In the genomic region with DNA sequence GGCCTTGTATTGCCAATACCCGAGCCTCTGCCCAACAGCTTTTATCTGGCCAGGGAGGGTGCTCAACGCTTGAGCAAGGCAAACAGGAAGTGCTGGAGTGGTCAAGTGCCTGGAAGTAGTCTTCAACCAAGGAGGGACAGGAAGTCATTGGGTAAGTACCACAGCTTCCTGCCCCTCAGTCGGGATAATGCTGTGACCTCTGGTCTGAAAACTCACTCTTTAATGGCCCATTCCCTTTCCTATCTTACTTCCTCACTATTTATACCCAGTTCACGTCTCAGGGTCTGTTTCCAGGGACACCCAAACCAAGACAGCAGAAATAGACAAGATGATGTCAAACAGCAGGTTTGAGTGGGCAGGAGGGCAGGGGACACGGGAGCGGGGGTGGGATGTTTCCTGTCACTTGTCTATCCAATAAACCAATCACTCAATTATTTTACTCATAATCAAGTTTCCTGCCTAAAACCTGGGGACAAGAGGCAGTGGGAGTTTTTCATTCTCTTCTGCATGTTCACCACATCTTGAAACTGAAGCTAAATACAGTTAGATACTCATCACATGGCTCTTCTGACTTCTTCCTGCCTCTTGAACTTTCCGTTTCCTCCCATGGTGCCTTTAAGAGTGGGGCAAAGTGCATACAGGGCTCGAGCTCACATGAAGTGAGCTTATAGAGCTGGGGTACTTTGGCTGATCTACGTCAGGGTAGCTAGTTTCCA, we compare ENCODE assay signal across 8 cellular contexts.
DNase-seq lines count a peak whose midpoint lies in the region; ATAC-seq and TF ChIP-seq lines count a peak whose summit lies in the region.

No MANE protein-coding gene starts in this region.

- H3K4me1 Mint-ChIP-seq in T-helper 17 cell: peaks cover 16% of the 10 kb centered on the region

- no peak overlapping the region for H3K27ac ChIP-seq in fibroblast of lung (ENCODE audit: insufficient read depth, low read length)

- H3K79me2 ChIP-seq in fibroblast of lung (ENCODE audit: control insufficient read depth, insufficient read depth, low read length): no peaks in the 10 kb centered on the region

- H3K36me3 Mint-ChIP-seq in T-helper 17 cell (ENCODE audit: low read depth): no peaks in the 10 kb centered on the region

- H3K27ac Mint-ChIP-seq in T-helper 17 cell: peak overlapping the region; percentile 91

- no peak for DNase-seq in T-helper 17 cell
- DNase-seq in fibroblast of lung (ENCODE audit: low read depth in 2 of 2): no peak
- peak; percentile 67 to 75 for DNase-seq in stimulated activated CD4-positive, alpha-beta T cell treated with anti-CD3 and anti-CD28 coated beads, Interleukin-2, amount 100 ng/mL, for 24 hours
- no peak for DNase-seq in NCI-H187 treated with DMSO at 0.1 percent for 48 hours (lab: John Stamatoyannopoulos, UW)
- DNase-seq in NCI-H1694 treated with DMSO at 0.1 percent for 48 hours (lab: John Stamatoyannopoulos, UW): no peak
- no peak for DNase-seq in DMS79 (lab: John Stamatoyannopoulos, UW)

- H3K9me3 ChIP-seq in T-helper 17 cell (ENCODE audit: control insufficient read depth, low read length, poor library complexity, severe bottlenecking) (no peaks in the 10 kb centered on the region), fibroblast of lung (ENCODE audit: control insufficient read depth, insufficient read depth, low read depth, low read length) (no peaks in the 10 kb centered on the region)

- H3K4me3 ChIP-seq in fibroblast of lung (replicated peaks in 1 of 4; ENCODE audit: control extremely low read depth in 1 of 4, insufficient read depth in 1 of 4, low read depth in 3 of 4, low read length in 4 of 4): no peak overlapping the region

- no peaks in the 10 kb centered on the region for H3K4me1 ChIP-seq in fibroblast of lung (ENCODE audit: control insufficient read depth, extremely low read depth, insufficient read depth, low read length)

- H3K9ac ChIP-seq in fibroblast of lung (ENCODE audit: insufficient read depth, low read length): no peak overlapping the region

- H3K4me2 ChIP-seq in fibroblast of lung (ENCODE audit: extremely low read depth, insufficient read depth, low read length): no peak overlapping the region

- ATAC-seq in GM18517 (IDR thresholded peaks at IDR 0.05; ENCODE audit: unreplicated experiment) (peak; percentile 78), HG02973 (IDR thresholded peaks at IDR 0.05; ENCODE audit: unreplicated experiment) (peak; percentile 76), T-helper 17 cell (peak; percentile 96)

- no peaks in the 10 kb centered on the region for H3K27me3 ChIP-seq in fibroblast of lung (ENCODE audit: control insufficient read depth, insufficient read depth, low read length)

- no peaks in the 10 kb centered on the region for H3K27me3 Mint-ChIP-seq in T-helper 17 cell

- TF ChIP-seq CTCF in fibroblast of lung (conservative IDR thresholded peaks at IDR 0.05 in 1 of 2, IDR thresholded peaks at IDR 0.05 in 1 of 2; ENCODE audit: low read depth in 1 of 2, low read length in 2 of 2): no peak

- no peaks in the 10 kb centered on the region for H3K36me3 ChIP-seq in fibroblast of lung (ENCODE audit: control insufficient read depth, insufficient read depth, low read length)

- peak overlapping the region; percentile 56 for H3K4me3 Mint-ChIP-seq in T-helper 17 cell

- H2AFZ ChIP-seq in fibroblast of lung (ENCODE audit: low read length): peak overlapping the region; percentile 38

- no peaks in the 10 kb centered on the region for H4K20me1 ChIP-seq in fibroblast of lung (ENCODE audit: control insufficient read depth, extremely low read depth, insufficient read depth, low read length)

Comparison
In these comparisons a context has a peak if more than half of its experiments do, and no peak if none do; other contexts are left out.
1. DNase-seq: peak in stimulated activated CD4-positive, alpha-beta T cell treated with anti-CD3 and anti-CD28 coated beads, Interleukin-2, amount 100 ng/mL, for 24 hours (2 of 2); none in T-helper 17 cell (0 of 3), fibroblast of lung (0 of 2), NCI-H187 treated with DMSO at 0.1 percent for 48 hours (single experiment), NCI-H1694 treated with DMSO at 0.1 percent for 48 hours (single experiment) and DMS79 (single experiment).
2. Peak in every context shown above with its lines, with median percentiles within 50 percentile points of each other: ATAC-seq.